Comparison of ENCODE assay signal across 6 cellular contexts in the genomic region with DNA sequence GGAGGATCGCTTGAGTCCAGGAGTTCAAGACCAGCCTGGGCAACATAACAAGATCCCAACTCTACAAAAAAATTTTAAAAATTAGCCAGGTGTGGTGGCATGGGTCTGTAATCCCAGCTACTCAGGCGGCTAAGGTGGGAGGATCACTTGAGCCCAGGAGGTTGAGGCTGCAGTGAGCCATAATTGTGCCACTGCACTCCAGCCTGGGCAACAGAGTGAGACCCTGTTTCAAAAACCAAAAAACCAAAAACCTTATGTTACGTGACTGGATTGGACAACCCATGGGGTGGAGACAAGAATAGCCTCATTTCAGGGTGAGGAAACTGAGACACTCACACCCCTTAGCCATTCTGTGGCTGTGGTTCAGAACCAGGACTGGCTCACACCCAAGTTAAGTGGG. TPM values are rescaled to one million over a fixed set of nuclear protein-coding genes. Genes with fewer than 3 reads are reported as not detected.
"Had no signal": no experiment of that assay in that cellular context is flagged by ENCODE, and none has a peak within 500 bp of the region (broad histone marks: within the 10 kb centered on the region; RNA-seq: fewer than 3 reads in every experiment).

No MANE protein-coding gene starts in this region.

RNA-seq across cellular contexts. Expression of a gene that starts 30.3 kb away (rescaled TPM):
- total RNA-seq: gastrocnemius medialis had no signal

RNA-seq across cellular contexts. Expression of a gene that starts 50.4 kb away (rescaled TPM):
- total RNA-seq: astrocyte, bronchial epithelial cell, dermis blood vessel endothelial cell, foreskin keratinocyte, WTC11 had no signal
- polyA plus RNA-seq: foreskin keratinocyte had no signal
